ENCODE assay signal across 25 cellular contexts in genomic region chr17:68939195-68939594, GRCh38. TPM values are rescaled to one million over a fixed set of nuclear protein-coding genes. Genes with fewer than 3 reads are reported as not detected.
A peak's percentile ranks its signal among the peaks of the same experiment; 100 is the strongest.
DNase-seq lines count a peak whose midpoint lies in the region; ATAC-seq and TF ChIP-seq lines count a peak whose summit lies in the region.
"Had no signal": no experiment of that assay in that cellular context is flagged by ENCODE, and none has a peak within 500 bp of the region (broad histone marks: within the 10 kb centered on the region; RNA-seq: fewer than 3 reads in every experiment).

No MANE protein-coding gene starts in this region.

- H3K27me3 ChIP-seq in right lobe of liver (no peaks in the 10 kb centered on the region), spleen (replicated peaks in 1 of 7) (no peaks in the 10 kb centered on the region)
- H3K27me3 ChIP-seq: BLaER1 treated with 17β-estradiol and CSF1 and Interleukin-3, amounts not matched to agents 10 nM and 100 nM had no signal

- H3K36me3 ChIP-seq in right lobe of liver: no peaks in the 10 kb centered on the region
- H3K36me3 ChIP-seq in spleen: no peaks in the 10 kb centered on the region
- H3K36me3 ChIP-seq: BE2C; BLaER1 treated with 17β-estradiol and CSF1 and Interleukin-3, amounts not matched to agents 10 nM and 100 nM had no signal

- intact Hi-C loops in right lobe of liver (cut with DNase I) (no loop called here), spleen (cut with DNase I; ENCODE audit: low total_unique reads) (no loop called here)

- peak in 2 of 4 donors; percentile 6 to 34 for ATAC-seq in right lobe of liver
- no peak for ATAC-seq in GM19324 (IDR thresholded peaks at IDR 0.05; ENCODE audit: low FRiP score, unreplicated experiment)
- ATAC-seq: A549, GM23338, HCT116 had no signal

- 60% methylated on average over 3 of the region's 3 CpGs for WGBS in right lobe of liver (ENCODE audit: insufficient coverage, low coverage, low lambda C conversion rate, missing lambda C conversion rate)
- 49 to 71% (median 62%) methylated on average over 3 of the region's 3 CpGs for WGBS in spleen, 5 donors

- H3K27me3 Mint-ChIP-seq in endothelial cell (ENCODE audit: unreplicated experiment): no peaks in the 10 kb centered on the region

- H3K4me3 ChIP-seq in right lobe of liver (no peak overlapping the region), spleen (no peak overlapping the region)
- H3K4me3 ChIP-seq: A549; BLaER1 treated with 17β-estradiol and CSF1 and Interleukin-3, amounts not matched to agents 10 nM and 100 nM; GM23338 had no signal

- H3K9me3 ChIP-seq in right lobe of liver: no peaks in the 10 kb centered on the region
- peaks cover 0 to 5% (median 0%) of the 10 kb centered on the region in 8 donors for H3K9me3 ChIP-seq in spleen
- H3K9me3 ChIP-seq: A549; BE2C; BLaER1 treated with 17β-estradiol and CSF1 and Interleukin-3, amounts not matched to agents 10 nM and 100 nM had no signal

- DNase-seq in dermis blood vessel endothelial cell (peak; percentile 70), endothelial cell (ENCODE audit: low spot score) (no peak), right lobe of liver (no peak), spleen (no peak), SKM-1 treated with dmso at 0.1 percent for 144 hours (lab: John Stamatoyannopoulos, UW; ENCODE audit: unreplicated experiment) (no peak)
- DNase-seq in stimulated activated naive CD4-positive, alpha-beta T cell treated with Interleukin-2 at 50 U/mL for 16 hours (lab: John Stamatoyannopoulos, UW): no peak
- DNase-seq: 8988T; ACHN; AML-193; BE2C; CD4-positive, alpha-beta T cell; CD8-positive, alpha-beta memory T cell; DMS53; DMS79 treated with DMSO at 0.1 percent for 48 hours; GF-D8; H9 had no signal

- H3K9me3 Mint-ChIP-seq in endothelial cell (ENCODE audit: unreplicated experiment): no peaks in the 10 kb centered on the region
- H3K9me3 Mint-ChIP-seq: CD4-positive, alpha-beta T cell had no signal

- H3K4me3 Mint-ChIP-seq in endothelial cell (ENCODE audit: unreplicated experiment): no peak overlapping the region
- H3K4me3 Mint-ChIP-seq: CD14-positive monocyte; CD4-positive, alpha-beta T cell; CD8-positive, alpha-beta memory T cell; GM23338; H9 had no signal

- peak overlapping the region in 2 of 3 donors; percentile 25 to 83 for H3K27ac ChIP-seq in right lobe of liver
- peak overlapping the region in 5 of 8 donors; percentile 8 to 51 (median 12) for H3K27ac ChIP-seq in spleen
- H3K27ac ChIP-seq: A549; BLaER1 treated with 17β-estradiol and CSF1 and Interleukin-3, amounts not matched to agents 10 nM and 100 nM had no signal

- TF ChIP-seq CTCF in endothelial cell (IDR thresholded peaks at IDR 0.05; ENCODE audit: unreplicated experiment) (no peak), right lobe of liver (IDR thresholded peaks at IDR 0.05) (no peak), spleen (IDR thresholded peaks at IDR 0.05 in 8 of 11, conservative IDR thresholded peaks at IDR 0.05 in 3 of 11) (no peak)

- no peak for TF ChIP-seq POLR2A in right lobe of liver (IDR thresholded peaks at IDR 0.05)
- TF ChIP-seq POLR2A in spleen (IDR thresholded peaks at IDR 0.05): no peak

- peak overlapping the region; percentile 49 for H3K27ac Mint-ChIP-seq in endothelial cell (ENCODE audit: unreplicated experiment)
- H3K27ac Mint-ChIP-seq: CD14-positive monocyte; CD4-positive, alpha-beta T cell; CD8-positive, alpha-beta memory T cell; GM23338; H9 had no signal

- peaks cover 0 to 41% (median 11%) of the 10 kb centered on the region in 4 donors for H3K4me1 ChIP-seq in right lobe of liver
- H3K4me1 ChIP-seq in spleen: no peaks in the 10 kb centered on the region
- H3K4me1 ChIP-seq: A549; BE2C; BLaER1 treated with 17β-estradiol and CSF1 and Interleukin-3, amounts not matched to agents 10 nM and 100 nM had no signal

- H3K4me1 Mint-ChIP-seq in endothelial cell (ENCODE audit: unreplicated experiment): peaks cover 29% of the 10 kb centered on the region
- H3K4me1 Mint-ChIP-seq: CD8-positive, alpha-beta memory T cell; GM23338; H9 had no signal

- no peaks in the 10 kb centered on the region for H3K36me3 Mint-ChIP-seq in endothelial cell (ENCODE audit: low read depth, unreplicated experiment)
- H3K36me3 Mint-ChIP-seq: CD14-positive monocyte; CD8-positive, alpha-beta memory T cell had no signal

RNA-seq across cellular contexts. Expression of gene ABCA8, which starts 16.0 kb away (rescaled TPM):
- total RNA-seq in dermis blood vessel endothelial cell (under 0.01 and 0.19 TPM in 2 replicates), endothelial cell (ENCODE audit: unreplicated experiment) (0.31 TPM), right lobe of liver (10 to 100 TPM; 21.8 to 44.0 (median 29.9) TPM), spleen (10 to 100 TPM; 23.2 to 89.4 (median 66.6) TPM)
- 1 to 10 TPM; 1.1 to 7.1 (median 2.9) TPM for polyA plus RNA-seq in spleen
- total RNA-seq: CD4-positive, alpha-beta T cell; CD8-positive, alpha-beta memory T cell; Daoy; G401; GM23338; H4; H9 had no signal
- polyA plus RNA-seq: CD14-positive monocyte; CD8-positive, alpha-beta memory T cell; GM23338 had no signal

Comparison
In these comparisons a context has a peak if more than half of its experiments do, and no peak if none do; other contexts are left out.
1. RNA of gene ABCA8, which starts 16.0 kb away (total RNA-seq): 23.2 to 89.4 TPM in spleen and 21.8 to 44.0 TPM in right lobe of liver; 0.31 TPM in endothelial cell (single experiment) and under 0.01 to 0.19 TPM in dermis blood vessel endothelial cell; every median in the first group is over 10 times any median in the second.